8 cellular contexts compared by ENCODE assay signal in genomic region chr19:36331353-36332228, GRCh38. TPM values are rescaled to one million over a fixed set of nuclear protein-coding genes. Genes with fewer than 3 reads are reported as not detected.
DNase-seq lines count a peak whose midpoint lies in the region; ATAC-seq and TF ChIP-seq lines count a peak whose summit lies in the region.

No MANE protein-coding gene starts in this region.

- ATAC-seq in HG03175 (IDR thresholded peaks at IDR 0.05; ENCODE audit: unreplicated experiment) (peak; percentile 51), PC-3 (peak; percentile 40; the same call in 1 of the 2 replicates), GM19328 (IDR thresholded peaks at IDR 0.05; ENCODE audit: unreplicated experiment) (no peak)
- peak; percentile 99 for ATAC-seq in stimulated activated naive B cell treated with anti-CD40 and anti-IgM and Interleukin-4, amounts not matched to agents 10 μg/mL and 1 μg/mL and 100 μg/mL, for 72 hours (replicated peaks)

- no peak overlapping the region for H3K4me2 ChIP-seq in PC-3 (ENCODE audit: low read length)

- peaks cover 22% of the 10 kb centered on the region for H3K4me1 Mint-ChIP-seq in nephron
- H3K4me1 Mint-ChIP-seq in stimulated activated naive B cell treated with anti-CD40 and anti-IgM and Interleukin-4, amounts not matched to agents 10 μg/mL and 1 μg/mL and 100 μg/mL, for 72 hours: peaks cover 14 to 19% of the 10 kb centered on the region in 2 donors

- H3K4me3 ChIP-seq in GM06990 (replicated peaks; ENCODE audit: low read depth, low read length): peak overlapping the region; percentile 85
- no peak overlapping the region for H3K4me3 ChIP-seq in PC-3 (ENCODE audit: low read length)
- H3K4me3 ChIP-seq in fibroblast of villous mesenchyme (ENCODE audit: low read depth, low read length): peak overlapping the region; percentile 75

- TSS peak; percentile 28 for BruUV-seq in PC-3 (replicated peaks; lab: Mats Ljungman, UMichigan)

- H3K4me3 Mint-ChIP-seq in nephron: peak overlapping the region; percentile 92 to 94 (median 92)
- H3K4me3 Mint-ChIP-seq in stimulated activated naive B cell treated with anti-CD40 and anti-IgM and Interleukin-4, amounts not matched to agents 10 μg/mL and 1 μg/mL and 100 μg/mL, for 72 hours: peak overlapping the region; percentile 85 to 87

- H3K27ac ChIP-seq in PC-3 (ENCODE audit: low read length): no peak overlapping the region

- no peaks in the 10 kb centered on the region for H3F3A ChIP-seq in PC-3 (ENCODE audit: low read length, unreplicated experiment)

- peak; percentile 87 for DNase-seq in GM06990 (ENCODE audit: extremely low read depth, insufficient read length)
- peak; percentile 3 for DNase-seq in PC-3
- peak; percentile 29 for DNase-seq in activated T-helper 9 cell treated with anti-CD3 and anti-CD28 coated beads, Interleukin-2, amount 50 U/mL, for 16 hours (ENCODE audit: low read depth)
- peak; percentile 85 for DNase-seq in fibroblast of villous mesenchyme (ENCODE audit: low read depth)
- DNase-seq in stimulated activated naive B cell treated with anti-CD40 and anti-IgM and Interleukin-4, amounts not matched to agents 10 μg/mL and 1 μg/mL and 100 μg/mL, for 72 hours: peak; percentile 91

- no peaks in the 10 kb centered on the region for H3K27me3 ChIP-seq in GM06990 (replicated peaks; ENCODE audit: control insufficient read depth, insufficient read depth, low read length)
- no peaks in the 10 kb centered on the region for H3K27me3 ChIP-seq in PC-3 (ENCODE audit: low read length)

- no peak overlapping the region for H3K9ac ChIP-seq in PC-3 (ENCODE audit: low read length)

- peaks cover 40% of the 10 kb centered on the region for H3K9me3 Mint-ChIP-seq in nephron
- H3K9me3 Mint-ChIP-seq in stimulated activated naive B cell treated with anti-CD40 and anti-IgM and Interleukin-4, amounts not matched to agents 10 μg/mL and 1 μg/mL and 100 μg/mL, for 72 hours: peaks cover 11 to 15% of the 10 kb centered on the region in 2 donors

- TF ChIP-seq CTCF in GM06990 (IDR thresholded peaks at IDR 0.05; ENCODE audit: insufficient read depth, low read length, poor library complexity, severe bottlenecking): no peak
- TF ChIP-seq CTCF in PC-3 (conservative IDR thresholded peaks at IDR 0.05; ENCODE audit: low read depth, low read length): no peak
- TF ChIP-seq CTCF in fibroblast of villous mesenchyme (IDR thresholded peaks at IDR 0.05; ENCODE audit: insufficient read depth, low read depth, low read length): no peak
- TF ChIP-seq CTCF in nephron (IDR thresholded peaks at IDR 0.05; ENCODE audit: unreplicated experiment in 3 of 3): no peak

- POLR2A ChIA-PET in PC-3 (lab: Charles Lee; ENCODE audit: unreplicated experiment): no interaction called here

- peak overlapping the region; percentile 91 to 96 (median 95) for H3K27ac Mint-ChIP-seq in nephron
- H3K27ac Mint-ChIP-seq in stimulated activated naive B cell treated with anti-CD40 and anti-IgM and Interleukin-4, amounts not matched to agents 10 μg/mL and 1 μg/mL and 100 μg/mL, for 72 hours: peak overlapping the region; percentile 90

- H2AFZ ChIP-seq in PC-3 (ENCODE audit: low read length): no peak overlapping the region

- CTCF ChIA-PET in PC-3 (lab: Charles Lee): no interaction called here

- H3K36me3 ChIP-seq in GM06990 (ENCODE audit: control insufficient read depth, insufficient read depth, low read length) (peaks cover 8% of the 10 kb centered on the region), PC-3 (ENCODE audit: low read depth, low read length) (no peaks in the 10 kb centered on the region)

- H3K9me3 ChIP-seq in PC-3 (ENCODE audit: low read length): no peaks in the 10 kb centered on the region

- intact Hi-C loops in PC-3 (cut with micrococcal nuclease): no loop called here

- H3K79me2 ChIP-seq in PC-3 (ENCODE audit: low read length): no peaks in the 10 kb centered on the region

- H3K4me1 ChIP-seq in PC-3 (ENCODE audit: insufficient read depth, low read length): no peaks in the 10 kb centered on the region

- no peaks in the 10 kb centered on the region for H3K9me2 ChIP-seq in PC-3 (replicated peaks; ENCODE audit: low read length)

- peaks cover 77% of the 10 kb centered on the region for H3K36me3 Mint-ChIP-seq in nephron (ENCODE audit: low read depth)
- peaks cover 42 to 56% of the 10 kb centered on the region in 2 donors for H3K36me3 Mint-ChIP-seq in stimulated activated naive B cell treated with anti-CD40 and anti-IgM and Interleukin-4, amounts not matched to agents 10 μg/mL and 1 μg/mL and 100 μg/mL, for 72 hours

- no peaks in the 10 kb centered on the region for H4K20me1 ChIP-seq in PC-3 (ENCODE audit: low read length)

- no peaks in the 10 kb centered on the region for H3K27me3 Mint-ChIP-seq in nephron (ENCODE audit: low read depth)
- no peaks in the 10 kb centered on the region for H3K27me3 Mint-ChIP-seq in stimulated activated naive B cell treated with anti-CD40 and anti-IgM and Interleukin-4, amounts not matched to agents 10 μg/mL and 1 μg/mL and 100 μg/mL, for 72 hours

RNA-seq across cellular contexts. Expression of gene ZFP14, which starts 47.4 kb away (rescaled TPM):
- 0.40 and 0.73 TPM in 2 replicates for total RNA-seq in PC-3 (2014; rRNA removed)
- total RNA-seq in fibroblast of villous mesenchyme: 2.6 and 4.7 TPM in 2 replicates

Comparison
In these comparisons a context has a peak if more than half of its experiments do, and no peak if none do; other contexts are left out.
1. DNase-seq: peak in every context shown above with its lines; median percentile 91 in stimulated activated naive B cell treated with anti-CD40 and anti-IgM and Interleukin-4, amounts not matched to agents 10 μg/mL and 1 μg/mL and 100 μg/mL, for 72 hours; 87 in GM06990; 85 in fibroblast of villous mesenchyme; 29 in activated T-helper 9 cell treated with anti-CD3 and anti-CD28 coated beads, Interleukin-2, amount 50 U/mL, for 16 hours; 3 in PC-3.